Comparison of ENCODE assay signal across 20 cellular contexts in the genomic region with DNA sequence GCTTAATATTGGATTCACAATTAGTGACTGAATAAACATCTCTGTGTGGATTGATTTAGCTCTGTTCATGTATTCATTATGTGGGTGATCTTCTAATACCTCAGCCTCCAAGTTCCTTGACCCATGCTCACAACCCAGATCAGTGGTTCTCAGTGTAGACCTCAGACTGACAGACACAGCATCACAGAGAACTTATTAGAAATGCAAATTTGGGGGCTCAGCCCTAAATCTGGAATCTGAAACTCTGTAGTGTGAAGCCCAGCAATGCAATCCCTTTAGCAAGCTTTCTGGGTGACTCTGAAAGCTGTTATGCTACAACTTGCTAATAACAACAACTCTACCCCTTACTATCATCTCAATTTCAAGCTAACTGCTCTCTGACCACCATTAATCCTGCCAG.
DNase-seq lines count a peak whose midpoint lies in the region; ATAC-seq and TF ChIP-seq lines count a peak whose summit lies in the region.
"Had no signal": no experiment of that assay in that cellular context is flagged by ENCODE, and none has a peak within 500 bp of the region (broad histone marks: within the 10 kb centered on the region; RNA-seq: fewer than 3 reads in every experiment).

No MANE protein-coding gene starts in this region.

- no peak overlapping the region for H3K4me3 ChIP-seq in lower leg skin (ENCODE audit: low read depth, poor library complexity, severe bottlenecking)
- H3K4me3 ChIP-seq: ascending aorta, HAP-1, MG63 had no signal

- intact Hi-C loops in activated CD4-positive, alpha-beta T cell treated with anti-CD3 and anti-CD28 coated beads, Interleukin-2, amount 10 ng/mL, durations not matched to agents 24 days and 14 days (cut with micrococcal nuclease) = no loop called here
- intact Hi-C loops in lower leg skin (cut with DNase I; ENCODE audit: low total_unique reads) = no loop called here

- no peak for DNase-seq in activated CD4-positive, alpha-beta T cell treated with anti-CD3 and anti-CD28 coated beads, Interleukin-2, amount 10 ng/mL, durations not matched to agents 24 days and 14 days
- DNase-seq in erythroblast (lab: John Stamatoyannopoulos, UW) = no peak
- no peak for DNase-seq in T-helper 2 cell treated with Interferon-gamma antibody and Interleukin-4, amounts not matched to agents 5 μg/mL and 100 μg/mL, for 36 hours (ENCODE audit: low spot score)
- no peak for DNase-seq in lower leg skin (ENCODE audit: low spot score in 2 of 2)
- DNase-seq: activated CD4-positive, alpha-beta T cell treated with anti-CD3 and anti-CD28 coated beads for 1 hour; CD8-positive, alpha-beta T cell; DND-41; left cardiac atrium; MG63; NCI-H187; NCI-H510A treated with DMSO at 0.1 percent for 48 hours; OCI-M1; SIG-M5; stimulated activated CD4-positive, alpha-beta T cell treated with anti-CD3 and anti-CD28 coated beads, Interleukin-2, amount 100 ng/mL, for 24 hours had no signal

- H3K27ac Mint-ChIP-seq in activated CD4-positive, alpha-beta T cell treated with anti-CD3 and anti-CD28 coated beads, Interleukin-2, amount 10 ng/mL, durations not matched to agents 24 days and 14 days = no peak overlapping the region
- no peak overlapping the region for H3K27ac Mint-ChIP-seq in T-helper 2 cell treated with Interferon-gamma antibody and Interleukin-4, amounts not matched to agents 5 μg/mL and 100 μg/mL, for 36 hours
- H3K27ac Mint-ChIP-seq: CD8-positive, alpha-beta T cell had no signal

- no peaks in the 10 kb centered on the region for H3K27me3 Mint-ChIP-seq in activated CD4-positive, alpha-beta T cell treated with anti-CD3 and anti-CD28 coated beads, Interleukin-2, amount 10 ng/mL, durations not matched to agents 24 days and 14 days
- H3K27me3 Mint-ChIP-seq in T-helper 2 cell treated with Interferon-gamma antibody and Interleukin-4, amounts not matched to agents 5 μg/mL and 100 μg/mL, for 36 hours (ENCODE audit: low read depth) = no peaks in the 10 kb centered on the region

- no peaks in the 10 kb centered on the region for H3K4me1 Mint-ChIP-seq in activated CD4-positive, alpha-beta T cell treated with anti-CD3 and anti-CD28 coated beads, Interleukin-2, amount 10 ng/mL, durations not matched to agents 24 days and 14 days
- no peaks in the 10 kb centered on the region for H3K4me1 Mint-ChIP-seq in T-helper 2 cell treated with Interferon-gamma antibody and Interleukin-4, amounts not matched to agents 5 μg/mL and 100 μg/mL, for 36 hours (ENCODE audit: low read depth)

- ATAC-seq in GM18858 (IDR thresholded peaks at IDR 0.05; ENCODE audit: unreplicated experiment) (peak; percentile 60), GM21367 (IDR thresholded peaks at IDR 0.05; ENCODE audit: unreplicated experiment) (peak; percentile 82), HG02759 (IDR thresholded peaks at IDR 0.05; ENCODE audit: unreplicated experiment) (peak; percentile 69), HG03457 (IDR thresholded peaks at IDR 0.05; ENCODE audit: unreplicated experiment) (peak; percentile 64)
- ATAC-seq: CD8-positive, alpha-beta T cell; left cardiac atrium had no signal

- H3K36me3 Mint-ChIP-seq in activated CD4-positive, alpha-beta T cell treated with anti-CD3 and anti-CD28 coated beads, Interleukin-2, amount 10 ng/mL, durations not matched to agents 24 days and 14 days (ENCODE audit: low read depth) = no peaks in the 10 kb centered on the region
- H3K36me3 Mint-ChIP-seq in T-helper 2 cell treated with Interferon-gamma antibody and Interleukin-4, amounts not matched to agents 5 μg/mL and 100 μg/mL, for 36 hours (ENCODE audit: low read depth) = no peaks in the 10 kb centered on the region
- H3K36me3 Mint-ChIP-seq: CD8-positive, alpha-beta T cell had no signal

- no peak for TF ChIP-seq CTCF in lower leg skin (IDR thresholded peaks at IDR 0.05)

- H3K4me3 Mint-ChIP-seq in activated CD4-positive, alpha-beta T cell treated with anti-CD3 and anti-CD28 coated beads, Interleukin-2, amount 10 ng/mL, durations not matched to agents 24 days and 14 days = no peak overlapping the region
- no peak overlapping the region for H3K4me3 Mint-ChIP-seq in T-helper 2 cell treated with Interferon-gamma antibody and Interleukin-4, amounts not matched to agents 5 μg/mL and 100 μg/mL, for 36 hours
- H3K4me3 Mint-ChIP-seq: CD8-positive, alpha-beta T cell had no signal

- TF ChIP-seq POLR2A in erythroblast (IDR thresholded peaks at IDR 0.05; ENCODE audit: low read length) = no peak
- TF ChIP-seq POLR2A in lower leg skin (IDR thresholded peaks at IDR 0.05) = no peak

- no peaks in the 10 kb centered on the region for H3K9me3 Mint-ChIP-seq in activated CD4-positive, alpha-beta T cell treated with anti-CD3 and anti-CD28 coated beads, Interleukin-2, amount 10 ng/mL, durations not matched to agents 24 days and 14 days
- H3K9me3 Mint-ChIP-seq in T-helper 2 cell treated with Interferon-gamma antibody and Interleukin-4, amounts not matched to agents 5 μg/mL and 100 μg/mL, for 36 hours = no peaks in the 10 kb centered on the region
- H3K9me3 Mint-ChIP-seq: CD8-positive, alpha-beta T cell had no signal
